In the genomic region with DNA sequence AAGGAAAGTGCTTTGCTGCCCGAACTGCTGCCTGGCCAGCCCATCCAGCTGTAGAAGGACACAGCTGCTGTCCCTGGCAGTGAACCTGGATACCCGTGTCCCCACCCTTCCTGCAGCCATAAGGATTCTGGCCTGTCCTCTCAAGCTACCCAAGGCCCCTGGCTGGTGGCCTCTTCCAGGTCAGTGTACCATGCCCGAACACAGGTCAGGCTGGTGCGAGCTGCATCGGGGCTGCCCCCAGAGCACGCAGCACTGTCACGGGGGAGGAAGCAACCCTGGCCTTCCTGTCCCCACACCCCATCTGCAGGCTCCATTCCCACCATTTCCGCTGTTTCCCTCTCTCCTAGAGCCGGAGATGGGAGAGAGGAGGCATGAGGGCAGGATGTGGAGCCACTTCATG, we compare ENCODE assay signal across 30 cellular contexts.
"Had no signal": no experiment of that assay in that cellular context is flagged by ENCODE, and none has a peak within 500 bp of the region (broad histone marks: within the 10 kb centered on the region; RNA-seq: fewer than 3 reads in every experiment).

No MANE protein-coding gene starts in this region.

- H3K4me3 Mint-ChIP-seq: activated CD4-positive, alpha-beta memory T cell treated with anti-CD3 and anti-CD28 coated beads for 36 hours; activated CD4-positive, alpha-beta T cell treated with anti-CD3 and anti-CD28 coated beads, Interleukin-2, amount 10 ng/mL, durations not matched to agents 24 days and 14 days; activated naive CD4-positive, alpha-beta T cell treated with anti-CD3 and anti-CD28 coated beads for 36 hours; activated naive CD8-positive, alpha-beta T cell treated with anti-CD3 and anti-CD28 coated beads for 36 hours; activated T-cell treated with anti-CD3 and anti-CD28 coated beads, Interleukin-2, amount 50 U/mL, for 72 hours; effector memory CD8-positive, alpha-beta T cell; naive thymus-derived CD8-positive, alpha-beta T cell; neural progenitor cell; stimulated activated memory B cell treated with anti-CD40 and anti-IgM and Interleukin-4, amounts not matched to agents 10 μg/mL and 1 μg/mL and 100 μg/mL, for 72 hours; stimulated activated naive CD8-positive, alpha-beta T cell treated with anti-CD3 and anti-CD28 coated beads, Interleukin-15, amount 100 ng/mL, for 72 hours; T-helper 1 cell treated with Interleukin-12 subunit alpha and Interleukin-12 subunit beta and Interleukin-4 antibody, amounts not matched to agents 30 μg/mL and 1 μg/mL, for 36 hours had no signal

- H3K27ac Mint-ChIP-seq: activated CD4-positive, alpha-beta memory T cell treated with anti-CD3 and anti-CD28 coated beads for 36 hours; activated CD4-positive, alpha-beta T cell treated with anti-CD3 and anti-CD28 coated beads, Interleukin-2, amount 10 ng/mL, durations not matched to agents 24 days and 14 days; activated naive CD4-positive, alpha-beta T cell treated with anti-CD3 and anti-CD28 coated beads for 36 hours; activated naive CD8-positive, alpha-beta T cell treated with anti-CD3 and anti-CD28 coated beads for 36 hours; activated T-cell treated with anti-CD3 and anti-CD28 coated beads, Interleukin-2, amount 50 U/mL, for 72 hours; effector memory CD8-positive, alpha-beta T cell; neural progenitor cell; stimulated activated memory B cell treated with anti-CD40 and anti-IgM and Interleukin-4, amounts not matched to agents 10 μg/mL and 1 μg/mL and 100 μg/mL, for 72 hours; stimulated activated naive CD8-positive, alpha-beta T cell treated with anti-CD3 and anti-CD28 coated beads, Interleukin-15, amount 100 ng/mL, for 72 hours; T-helper 1 cell treated with Interleukin-12 subunit alpha and Interleukin-12 subunit beta and Interleukin-4 antibody, amounts not matched to agents 30 μg/mL and 1 μg/mL, for 36 hours had no signal

- H3K27ac ChIP-seq: adrenal gland, body of pancreas, colonic mucosa, dorsolateral prefrontal cortex, gastrocnemius medialis, neural progenitor cell, right lobe of liver, tibial artery, WERI-Rb-1 had no signal

- H3K4me1 Mint-ChIP-seq: activated naive CD8-positive, alpha-beta T cell treated with anti-CD3 and anti-CD28 coated beads for 36 hours had no signal

- H3K4me1 ChIP-seq: adrenal gland, body of pancreas, colonic mucosa, gastrocnemius medialis, right lobe of liver, tibial artery had no signal

- H3K9me3 ChIP-seq: adrenal gland, body of pancreas, colonic mucosa, gastrocnemius medialis, right lobe of liver, tibial artery had no signal

- ATAC-seq: activated T-cell treated with anti-CD3 and anti-CD28 coated beads, Interleukin-2, amount 50 U/mL, for 72 hours; body of pancreas; effector memory CD8-positive, alpha-beta T cell; gastrocnemius medialis; naive thymus-derived CD8-positive, alpha-beta T cell; right lobe of liver; stimulated activated memory B cell treated with anti-CD40 and anti-IgM and Interleukin-4, amounts not matched to agents 10 μg/mL and 1 μg/mL and 100 μg/mL, for 72 hours; stimulated activated naive CD8-positive, alpha-beta T cell treated with anti-CD3 and anti-CD28 coated beads, Interleukin-15, amount 100 ng/mL, for 72 hours had no signal

- H3K27me3 Mint-ChIP-seq: activated naive CD8-positive, alpha-beta T cell treated with anti-CD3 and anti-CD28 coated beads for 36 hours; naive thymus-derived CD8-positive, alpha-beta T cell; stimulated activated naive CD8-positive, alpha-beta T cell treated with anti-CD3 and anti-CD28 coated beads, Interleukin-15, amount 100 ng/mL, for 72 hours had no signal

- H3K4me3 ChIP-seq: adrenal gland, body of pancreas, colonic mucosa, dorsolateral prefrontal cortex, gastrocnemius medialis, neural progenitor cell, right lobe of liver, tibial artery had no signal

- H3K36me3 ChIP-seq: adrenal gland, colonic mucosa, gastrocnemius medialis, neural progenitor cell had no signal

- H3K9me3 Mint-ChIP-seq: activated naive CD4-positive, alpha-beta T cell treated with anti-CD3 and anti-CD28 coated beads for 36 hours; effector memory CD8-positive, alpha-beta T cell; naive thymus-derived CD8-positive, alpha-beta T cell; neural progenitor cell had no signal

- DNase-seq: activated CD4-positive, alpha-beta memory T cell treated with anti-CD3 and anti-CD28 coated beads for 36 hours; activated CD4-positive, alpha-beta T cell treated with anti-CD3 and anti-CD28 coated beads, Interleukin-2, amount 10 ng/mL, durations not matched to agents 24 days and 14 days; activated CD4-positive, CD25-positive, alpha-beta regulatory T cell treated with anti-CD3 and anti-CD28 coated beads, Interleukin-2, amount 50 U/mL, for 72 hours; activated naive CD4-positive, alpha-beta T cell treated with anti-CD3 and anti-CD28 coated beads for 36 hours; activated naive CD8-positive, alpha-beta T cell treated with anti-CD3 and anti-CD28 coated beads for 36 hours; activated T-cell treated with anti-CD3 and anti-CD28 coated beads, Interleukin-2, amount 50 U/mL, for 72 hours; adrenal gland; body of pancreas; colonic mucosa; effector memory CD8-positive, alpha-beta T cell; erythroblast; gastrocnemius medialis; hippocampal formation; mesenchymal stem cell; small intestine; stimulated activated CD4-positive, alpha-beta T cell treated with anti-CD3 and anti-CD28 coated beads, Interleukin-1b, Interleukin-23, amount 100 ng/mL, for 48 hours; stimulated activated CD4-positive, alpha-beta T cell treated with anti-CD3 and anti-CD28 coated beads, Interleukin-4, amount 100 ng/mL, for 4 hours; stimulated activated CD8-positive, alpha-beta memory T cell treated with anti-CD3 and anti-CD28 coated beads, Interleukin-4, amount 100 ng/mL, for 48 hours; stimulated activated naive CD8-positive, alpha-beta T cell treated with anti-CD3 and anti-CD28 coated beads, Interleukin-15, amount 100 ng/mL, for 72 hours; substantia nigra; SW 1271; T1000; WERI-Rb-1 had no signal

- H3K27me3 ChIP-seq: adrenal gland, body of pancreas, colonic mucosa, dorsolateral prefrontal cortex, gastrocnemius medialis, neural progenitor cell, right lobe of liver, tibial artery had no signal
